Comparison of ENCODE assay signal across 11 cellular contexts in genomic region chr3:111910806-111911205, GRCh38. TPM values are rescaled to one million over a fixed set of nuclear protein-coding genes. Genes with fewer than 3 reads are reported as not detected.
DNase-seq lines count a peak whose midpoint lies in the region; TF ChIP-seq lines count a peak whose summit lies in the region.
"Had no signal": no experiment of that assay in that cellular context is flagged by ENCODE, and none has a peak within 500 bp of the region (broad histone marks: within the 10 kb centered on the region; RNA-seq: fewer than 3 reads in every experiment).

No MANE protein-coding gene starts in this region.

- H3K27ac Mint-ChIP-seq in CD4-positive, alpha-beta memory T cell, result peak overlapping the region in 1 of 7 donors; percentile 9
- no peak overlapping the region for H3K27ac Mint-ChIP-seq in activated T-helper 2 cell treated with anti-CD3 and anti-CD28 coated beads, Interferon-gamma antibody, Interleukin-2, Interleukin-4, amounts not matched to agents 10 μg/mL and 5 μg/mL and 100 μg/mL, durations not matched to agents 14 hours and 24 hours and 36 hours
- H3K27ac Mint-ChIP-seq: activated naive CD8-positive, alpha-beta T cell treated with anti-CD3 and anti-CD28 coated beads for 36 hours had no signal

- CTCF ChIA-PET in mammary epithelial cell (lab: Charles Lee; ENCODE audit: low non-redundant PET), result no interaction called here
- CTCF ChIA-PET in CD4-positive, alpha-beta memory T cell (lab: Charles Lee; ENCODE audit: partially characterized antibody), result no interaction called here

- no peak overlapping the region for H3K4me3 ChIP-seq in mammary epithelial cell (replicated peaks in 1 of 3; ENCODE audit: insufficient read depth in 1 of 3, low read depth in 2 of 3, low read length in 3 of 3)
- H3K4me3 ChIP-seq in CD4-positive, alpha-beta memory T cell (ENCODE audit: low read length in 2 of 2), result no peak overlapping the region

- 5% methylated on average over 2 of the region's 2 CpGs for WGBS in mammary epithelial cell (ENCODE audit: low coverage, missing lambda C conversion rate)

- BruUV-seq in mammary epithelial cell (replicated peaks; lab: Mats Ljungman, UMichigan), result no TSS peak

- intact Hi-C loops in mammary epithelial cell (cut with micrococcal nuclease), result no loop called here
- intact Hi-C loops in CD4-positive, alpha-beta memory T cell (cut with micrococcal nuclease), result no loop called here
- intact Hi-C loops in activated T-helper 2 cell treated with anti-CD3 and anti-CD28 coated beads, Interferon-gamma antibody, Interleukin-2, Interleukin-4, amounts not matched to agents 10 μg/mL and 5 μg/mL and 100 μg/mL, durations not matched to agents 14 hours and 24 hours and 36 hours (cut with micrococcal nuclease), result no loop called here

- peaks cover 25% of the 10 kb centered on the region for H3K4me1 ChIP-seq in mammary epithelial cell (ENCODE audit: insufficient read depth, low read length)
- no peaks in the 10 kb centered on the region for H3K4me1 ChIP-seq in CD4-positive, alpha-beta memory T cell (ENCODE audit: insufficient read depth, low read length)

- H3K36me3 Mint-ChIP-seq in CD4-positive, alpha-beta memory T cell, result peaks cover 11 to 14% of the 10 kb centered on the region in 2 donors
- H3K36me3 Mint-ChIP-seq in activated T-helper 2 cell treated with anti-CD3 and anti-CD28 coated beads, Interferon-gamma antibody, Interleukin-2, Interleukin-4, amounts not matched to agents 10 μg/mL and 5 μg/mL and 100 μg/mL, durations not matched to agents 14 hours and 24 hours and 36 hours (ENCODE audit: low read depth), result no peaks in the 10 kb centered on the region
- H3K36me3 Mint-ChIP-seq: activated naive CD8-positive, alpha-beta T cell treated with anti-CD3 and anti-CD28 coated beads for 36 hours had no signal

- H3K79me2 ChIP-seq in mammary epithelial cell (ENCODE audit: insufficient read depth, low read length), result peaks cover 86% of the 10 kb centered on the region

- peak overlapping the region; percentile 39 for H3K4me2 ChIP-seq in mammary epithelial cell (ENCODE audit: insufficient read depth, low read depth, low read length)

- H3K27me3 ChIP-seq in mammary epithelial cell (ENCODE audit: insufficient read depth, low read length), result no peaks in the 10 kb centered on the region
- H3K27me3 ChIP-seq in CD4-positive, alpha-beta memory T cell (ENCODE audit: insufficient read depth, low read length), result no peaks in the 10 kb centered on the region

- no peak for TF ChIP-seq CTCF in mammary epithelial cell (conservative IDR thresholded peaks at IDR 0.05 in 1 of 2, IDR thresholded peaks at IDR 0.05 in 1 of 2; ENCODE audit: extremely low read depth in 1 of 2, insufficient read depth in 1 of 2, low read depth in 1 of 2, low read length in 2 of 2)

- no peak overlapping the region for H3K9ac ChIP-seq in mammary epithelial cell (ENCODE audit: insufficient read depth, low read length)

- in situ Hi-C loops in mammary epithelial cell (cut with MboI; ENCODE audit: low sequenced_read_pairs in 2 of 2), result no loop called here

- no peaks in the 10 kb centered on the region for H3K9me3 Mint-ChIP-seq in CD4-positive, alpha-beta memory T cell
- no peaks in the 10 kb centered on the region for H3K9me3 Mint-ChIP-seq in activated T-helper 2 cell treated with anti-CD3 and anti-CD28 coated beads, Interferon-gamma antibody, Interleukin-2, Interleukin-4, amounts not matched to agents 10 μg/mL and 5 μg/mL and 100 μg/mL, durations not matched to agents 14 hours and 24 hours and 36 hours
- H3K9me3 Mint-ChIP-seq: activated naive CD8-positive, alpha-beta T cell treated with anti-CD3 and anti-CD28 coated beads for 36 hours had no signal

- peaks cover 0 to 6% (median 5%) of the 10 kb centered on the region in 4 donors for H3K4me1 Mint-ChIP-seq in CD4-positive, alpha-beta memory T cell
- peaks cover 2% of the 10 kb centered on the region for H3K4me1 Mint-ChIP-seq in activated T-helper 2 cell treated with anti-CD3 and anti-CD28 coated beads, Interferon-gamma antibody, Interleukin-2, Interleukin-4, amounts not matched to agents 10 μg/mL and 5 μg/mL and 100 μg/mL, durations not matched to agents 14 hours and 24 hours and 36 hours (ENCODE audit: low read depth)
- H3K4me1 Mint-ChIP-seq: activated naive CD8-positive, alpha-beta T cell treated with anti-CD3 and anti-CD28 coated beads for 36 hours had no signal

- H4K20me1 ChIP-seq in mammary epithelial cell (ENCODE audit: insufficient read depth, low read length), result no peaks in the 10 kb centered on the region

- H3K36me3 ChIP-seq in mammary epithelial cell (ENCODE audit: insufficient read depth, low read length), result peaks cover 20% of the 10 kb centered on the region
- no peaks in the 10 kb centered on the region for H3K36me3 ChIP-seq in CD4-positive, alpha-beta memory T cell (ENCODE audit: insufficient read depth, low read length)

- no peak overlapping the region for H3K4me3 Mint-ChIP-seq in CD4-positive, alpha-beta memory T cell
- H3K4me3 Mint-ChIP-seq in activated T-helper 2 cell treated with anti-CD3 and anti-CD28 coated beads, Interferon-gamma antibody, Interleukin-2, Interleukin-4, amounts not matched to agents 10 μg/mL and 5 μg/mL and 100 μg/mL, durations not matched to agents 14 hours and 24 hours and 36 hours (ENCODE audit: low read depth), result no peak overlapping the region
- H3K4me3 Mint-ChIP-seq: activated naive CD8-positive, alpha-beta T cell treated with anti-CD3 and anti-CD28 coated beads for 36 hours had no signal

- no peaks in the 10 kb centered on the region for H3K9me3 ChIP-seq in mammary epithelial cell (replicated peaks; ENCODE audit: insufficient read depth, low read length)
- no peaks in the 10 kb centered on the region for H3K9me3 ChIP-seq in CD4-positive, alpha-beta memory T cell (ENCODE audit: control insufficient read depth in 1 of 2, low read length in 2 of 2)

- H2AFZ ChIP-seq in mammary epithelial cell (ENCODE audit: low read depth, low read length), result no peak overlapping the region

- POLR2A ChIA-PET in CD4-positive, alpha-beta memory T cell (lab: Charles Lee; ENCODE audit: partially characterized antibody), result no interaction called here

- dilution Hi-C loops in mammary epithelial cell (cut with HindIII; ENCODE audit: low sequenced_read_pairs), result loop anchor here (5.0 kb wide), 1 partner anchor 46 kb away; no protein-coding TSS in a partner anchor

- peak; percentile 53 for DNase-seq in HCEC 1CT
- no peak for DNase-seq in mammary epithelial cell
- DNase-seq in kidney glomerular epithelial cell (lab: John Stamatoyannopoulos, UW), result peak; percentile 71
- peak; percentile 61 for DNase-seq in stromal cell of bone marrow (ENCODE audit: low read depth)
- DNase-seq in NCI-H1694 (lab: John Stamatoyannopoulos, UW), result no peak
- DNase-seq in T-helper 2 cell, result no peak
- no peak for DNase-seq in CD4-positive, alpha-beta memory T cell
- no peak for DNase-seq in activated T-helper 2 cell treated with anti-CD3 and anti-CD28 coated beads, Interferon-gamma antibody, Interleukin-2, Interleukin-4, amounts not matched to agents 10 μg/mL and 5 μg/mL and 100 μg/mL, durations not matched to agents 14 hours and 24 hours and 36 hours (ENCODE audit: low spot score)
- DNase-seq: activated CD4-positive, alpha-beta T cell treated with anti-CD3 and anti-CD28 coated beads for 1 hour; activated naive CD8-positive, alpha-beta T cell treated with anti-CD3 and anti-CD28 coated beads for 36 hours; NCI-H2081 had no signal

- no peaks in the 10 kb centered on the region for H3K27me3 Mint-ChIP-seq in CD4-positive, alpha-beta memory T cell
- H3K27me3 Mint-ChIP-seq in activated T-helper 2 cell treated with anti-CD3 and anti-CD28 coated beads, Interferon-gamma antibody, Interleukin-2, Interleukin-4, amounts not matched to agents 10 μg/mL and 5 μg/mL and 100 μg/mL, durations not matched to agents 14 hours and 24 hours and 36 hours (ENCODE audit: low read depth), result peaks cover 18% of the 10 kb centered on the region
- H3K27me3 Mint-ChIP-seq: activated naive CD8-positive, alpha-beta T cell treated with anti-CD3 and anti-CD28 coated beads for 36 hours had no signal

- peak overlapping the region; percentile 37 for H3K27ac ChIP-seq in mammary epithelial cell (ENCODE audit: insufficient read depth, low read depth, low read length)
- no peak overlapping the region for H3K27ac ChIP-seq in CD4-positive, alpha-beta memory T cell (ENCODE audit: low read depth, low read length)

RNA-seq across cellular contexts. Expression of gene PHLDB2, which starts 51.7 kb away (rescaled TPM):
- 100 to 1,000 TPM in 1 of 2 donors, 10 to 100 TPM in 1; 95.5 to 153 TPM for total RNA-seq in mammary epithelial cell
- 21.1 TPM for polyA plus RNA-seq in mammary epithelial cell
- 55.5 TPM for polyA minus RNA-seq in mammary epithelial cell
- total RNA-seq in CD4-positive, alpha-beta memory T cell, result 1 to 10 TPM; 7.9 to 8.5 TPM
- polyA plus RNA-seq in CD4-positive, alpha-beta memory T cell, result 1 to 10 TPM; 2.8 to 7.7 TPM
- total RNA-seq in activated T-helper 2 cell treated with anti-CD3 and anti-CD28 coated beads, Interferon-gamma antibody, Interleukin-2, Interleukin-4, amounts not matched to agents 10 μg/mL and 5 μg/mL and 100 μg/mL, durations not matched to agents 14 hours and 24 hours and 36 hours, result 0.80 and 0.94 TPM in 2 replicates

Comparison
In these comparisons a context has a peak if more than half of its experiments do, and no peak if none do; other contexts are left out.
1. DNase-seq: peak in HCEC 1CT (single experiment), kidney glomerular epithelial cell (single experiment) and stromal cell of bone marrow (single experiment); none in mammary epithelial cell (single experiment), NCI-H1694 (single experiment), T-helper 2 cell (0 of 5), CD4-positive, alpha-beta memory T cell (0 of 5) and activated T-helper 2 cell treated with anti-CD3 and anti-CD28 coated beads, Interferon-gamma antibody, Interleukin-2, Interleukin-4, amounts not matched to agents 10 μg/mL and 5 μg/mL and 100 μg/mL, durations not matched to agents 14 hours and 24 hours and 36 hours (single experiment).
2. RNA of gene PHLDB2, which starts 51.7 kb away (total RNA-seq): 95.5 to 153 TPM in mammary epithelial cell; 7.9 to 8.5 TPM in CD4-positive, alpha-beta memory T cell and 0.80 to 0.94 TPM in activated T-helper 2 cell treated with anti-CD3 and anti-CD28 coated beads, Interferon-gamma antibody, Interleukin-2, Interleukin-4, amounts not matched to agents 10 μg/mL and 5 μg/mL and 100 μg/mL, durations not matched to agents 14 hours and 24 hours and 36 hours; every median in the first group is over 10 times any median in the second.